1 cellular context compared by ENCODE assay signal in the genomic region with DNA sequence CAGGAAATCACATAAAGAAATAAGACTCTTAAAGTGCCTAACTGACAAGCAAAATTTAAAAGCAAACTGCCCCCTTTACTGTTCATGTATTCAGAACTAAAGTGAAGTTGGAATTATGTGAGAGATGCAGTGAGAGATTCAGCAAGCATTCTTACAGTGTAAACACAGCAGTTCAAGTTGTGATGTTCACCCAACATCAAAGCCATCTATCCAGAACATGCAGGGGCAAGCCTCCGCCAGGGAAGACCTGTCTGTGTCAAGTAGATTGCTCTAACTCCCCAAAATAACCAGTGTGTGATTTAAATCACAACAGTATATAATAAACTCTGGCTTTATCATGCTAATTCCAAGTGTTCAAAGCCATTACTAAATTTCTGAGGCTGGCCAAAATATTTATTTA.
TF ChIP-seq lines count a peak whose summit lies in the region.

No MANE protein-coding gene starts in this region.

TF ChIP-seq in A549, 52 proteins besides CTCF, POLR2A, EP300 and RAD21:
- TF ChIP-seq TP53 (CRISPR knock-in tag; IDR thresholded peaks at IDR 0.05) (no peak), FOSB (CRISPR knock-in tag; IDR thresholded peaks at IDR 0.05) (no peak), KDM5A (IDR thresholded peaks at IDR 0.05) (no peak), CBX2 (IDR thresholded peaks at IDR 0.05; ENCODE audit: borderline replicate concordance, low read depth) (no peak), ZSCAN20 (CRISPR knock-in tag; IDR thresholded peaks at IDR 0.05) (no peak), GATA3 (IDR thresholded peaks at IDR 0.05; ENCODE audit: borderline replicate concordance) (no peak), CHD2 (IDR thresholded peaks at IDR 0.05; ENCODE audit: low read length, partially characterized antibody) (no peak), NFE2L2 (conservative IDR thresholded peaks at IDR 0.05; ENCODE audit: low read length) (no peak), RCOR1 (IDR thresholded peaks at IDR 0.05; ENCODE audit: low read depth, low read length) (no peak), ZC3H11A (IDR thresholded peaks at IDR 0.05) (no peak), RARB (CRISPR knock-in tag; IDR thresholded peaks at IDR 0.05) (no peak), RFX5 (IDR thresholded peaks at IDR 0.05) (no peak), BHLHE40 (IDR thresholded peaks at IDR 0.05; ENCODE audit: low read depth, low read length) (no peak)
- TF ChIP-seq, protein P1, sequence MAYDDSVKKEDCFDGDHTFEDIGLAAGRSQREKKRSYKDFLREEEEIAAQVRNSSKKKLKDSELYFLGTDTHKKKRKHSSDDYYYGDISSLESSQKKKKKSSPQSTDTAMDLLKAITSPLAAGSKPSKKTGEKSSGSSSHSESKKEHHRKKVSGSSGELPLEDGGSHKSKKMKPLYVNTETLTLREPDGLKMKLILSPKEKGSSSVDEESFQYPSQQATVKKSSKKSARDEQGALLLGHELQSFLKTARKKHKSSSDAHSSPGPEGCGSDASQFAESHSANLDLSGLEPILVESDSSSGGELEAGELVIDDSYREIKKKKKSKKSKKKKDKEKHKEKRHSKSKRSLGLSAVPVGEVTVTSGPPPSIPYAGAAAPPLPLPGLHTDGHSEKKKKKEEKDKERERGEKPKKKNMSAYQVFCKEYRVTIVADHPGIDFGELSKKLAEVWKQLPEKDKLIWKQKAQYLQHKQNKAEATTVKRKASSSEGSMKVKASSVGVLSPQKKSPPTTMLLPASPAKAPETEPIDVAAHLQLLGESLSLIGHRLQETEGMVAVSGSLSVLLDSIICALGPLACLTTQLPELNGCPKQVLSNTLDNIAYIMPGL (CRISPR knock-in tag; IDR thresholded peaks at IDR 0.05; ENCODE audit: borderline replicate concordance), result no peak
- TF ChIP-seq, protein P2, sequence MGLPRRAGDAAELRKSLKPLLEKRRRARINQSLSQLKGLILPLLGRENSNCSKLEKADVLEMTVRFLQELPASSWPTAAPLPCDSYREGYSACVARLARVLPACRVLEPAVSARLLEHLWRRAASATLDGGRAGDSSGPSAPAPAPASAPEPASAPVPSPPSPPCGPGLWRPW (IDR thresholded peaks at IDR 0.05), result no peak
